1 cellular context compared by ENCODE assay signal in genomic region chr10:124239134-124239533, GRCh38.
TF ChIP-seq lines count a peak whose summit lies in the region.

No MANE protein-coding gene starts in this region.

TF ChIP-seq in GM23338, 12 proteins besides CTCF, POLR2A, EP300 and RAD21 (continued from another document):
- TF ChIP-seq, protein P1, sequence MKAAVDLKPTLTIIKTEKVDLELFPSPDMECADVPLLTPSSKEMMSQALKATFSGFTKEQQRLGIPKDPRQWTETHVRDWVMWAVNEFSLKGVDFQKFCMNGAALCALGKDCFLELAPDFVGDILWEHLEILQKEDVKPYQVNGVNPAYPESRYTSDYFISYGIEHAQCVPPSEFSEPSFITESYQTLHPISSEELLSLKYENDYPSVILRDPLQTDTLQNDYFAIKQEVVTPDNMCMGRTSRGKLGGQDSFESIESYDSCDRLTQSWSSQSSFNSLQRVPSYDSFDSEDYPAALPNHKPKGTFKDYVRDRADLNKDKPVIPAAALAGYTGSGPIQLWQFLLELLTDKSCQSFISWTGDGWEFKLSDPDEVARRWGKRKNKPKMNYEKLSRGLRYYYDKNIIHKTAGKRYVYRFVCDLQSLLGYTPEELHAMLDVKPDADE (IDR thresholded peaks at IDR 0.05): no peak
- no peak for TF ChIP-seq EZH2 (IDR thresholded peaks at IDR 0.05; ENCODE audit: low read depth, unreplicated experiment)
- no peak for TF ChIP-seq REST (IDR thresholded peaks at IDR 0.05; ENCODE audit: unreplicated experiment)
- no peak for TF ChIP-seq JUNB (IDR thresholded peaks at IDR 0.05; ENCODE audit: unreplicated experiment)
- TF ChIP-seq CREB1 (CRISPR knock-in tag; IDR thresholded peaks at IDR 0.05; ENCODE audit: low read depth): no peak
- no peak for TF ChIP-seq ZNF462 (CRISPR knock-in tag; IDR thresholded peaks at IDR 0.05)
- TF ChIP-seq EZH2phosphoT487 (IDR thresholded peaks at IDR 0.05; ENCODE audit: unreplicated experiment): no peak
TF ChIP-seq in GM23338: peak in this region for 0.
